28 cellular contexts compared by ENCODE assay signal in genomic region chr1:96334236-96334557, GRCh38.
"Had no signal": no experiment of that assay in that cellular context is flagged by ENCODE, and none has a peak within 500 bp of the region (broad histone marks: within the 10 kb centered on the region; RNA-seq: fewer than 3 reads in every experiment).

No MANE protein-coding gene starts in this region.

- H3K9me3 Mint-ChIP-seq: endodermal cell had no signal

- H3K4me1 ChIP-seq: colonic mucosa, esophagus muscularis mucosa, esophagus squamous epithelium, foreskin keratinocyte, gastrocnemius medialis, gastroesophageal sphincter, heart left ventricle, heart right ventricle had no signal

- H3K27me3 ChIP-seq: colonic mucosa, dorsolateral prefrontal cortex, esophagus muscularis mucosa, esophagus squamous epithelium, foreskin keratinocyte, gastrocnemius medialis, gastroesophageal sphincter, heart left ventricle, heart right ventricle had no signal

- H3K27ac ChIP-seq: colonic mucosa, coronary artery, dorsolateral prefrontal cortex, epithelial cell of prostate, esophagus muscularis mucosa, esophagus squamous epithelium, foreskin keratinocyte, gastrocnemius medialis, gastroesophageal sphincter, heart left ventricle, heart right ventricle had no signal

- H3K9me3 ChIP-seq: colonic mucosa, esophagus muscularis mucosa, esophagus squamous epithelium, gastrocnemius medialis, gastroesophageal sphincter, heart right ventricle had no signal

- ATAC-seq: effector memory CD8-positive, alpha-beta T cell; esophagus mucosa; foreskin keratinocyte; gastrocnemius medialis; gastroesophageal sphincter; heart left ventricle; heart right ventricle had no signal

- H3K4me3 Mint-ChIP-seq: dendritic cell treated with granulocyte-macrophage colony-stimulating factor and Interleukin-4, amounts not matched to agents 40 ng/mL and 50 ng/mL, for 4 days; effector memory CD8-positive, alpha-beta T cell; endodermal cell had no signal

- DNase-seq: colonic mucosa; cortex of kidney; dorsolateral prefrontal cortex; effector CD4-positive, alpha-beta T cell; effector CD8-positive, alpha-beta T cell; effector memory CD4-positive, alpha-beta T cell; effector memory CD8-positive, alpha-beta T cell; endodermal cell; erythroblast; esophagus squamous epithelium; foreskin fibroblast; foreskin keratinocyte; foreskin melanocyte; gastrocnemius medialis; glutamatergic neuron; head of caudate nucleus; heart left ventricle; heart right ventricle had no signal

- H3K36me3 ChIP-seq: colonic mucosa, esophagus muscularis mucosa, esophagus squamous epithelium, gastrocnemius medialis, gastroesophageal sphincter, heart left ventricle, heart right ventricle had no signal

- H3K4me3 ChIP-seq: colonic mucosa, coronary artery, dorsolateral prefrontal cortex, esophagus muscularis mucosa, esophagus squamous epithelium, gastrocnemius medialis, gastroesophageal sphincter, heart left ventricle, heart right ventricle had no signal

- FAIRE-seq: colon, endometrium, endothelial cell of umbilical vein, frontal cortex had no signal

- H3K4me1 Mint-ChIP-seq: endodermal cell had no signal

- H3K27me3 Mint-ChIP-seq: dendritic cell treated with granulocyte-macrophage colony-stimulating factor and Interleukin-4, amounts not matched to agents 40 ng/mL and 50 ng/mL, for 4 days; effector memory CD8-positive, alpha-beta T cell had no signal

- H3K27ac Mint-ChIP-seq: dendritic cell treated with granulocyte-macrophage colony-stimulating factor and Interleukin-4, amounts not matched to agents 40 ng/mL and 50 ng/mL, for 4 days; effector memory CD8-positive, alpha-beta T cell; endodermal cell had no signal
